In genomic region chr22:21624120-21624879, GRCh38 we compare ENCODE assay signal across 1 cellular context.
A peak's percentile ranks its signal among the peaks of the same experiment; 100 is the strongest.
TF ChIP-seq lines count a peak whose summit lies in the region.

No MANE protein-coding gene starts in this region.

TF ChIP-seq in K562, 482 proteins besides CTCF, POLR2A, EP300 and RAD21 (continues in another document):
- TF ChIP-seq MBD2 (IDR thresholded peaks at IDR 0.05; ENCODE audit: borderline replicate concordance, low read depth), result no peak
- no peak for TF ChIP-seq TBP (optimal IDR thresholded peaks at IDR 0.05; ENCODE audit: low read depth, low read length)
- peak in 1 of 2 experiments; percentile 69; a peak in 1 of 4 replicates for TF ChIP-seq TBL1XR1 (IDR thresholded peaks at IDR 0.05; ENCODE audit: low read length in 2 of 2)
- no peak for TF ChIP-seq ZNF212 (CRISPR knock-in tag; IDR thresholded peaks at IDR 0.05)
- no peak for TF ChIP-seq ESRRB (CRISPR knock-in tag; IDR thresholded peaks at IDR 0.05; ENCODE audit: borderline replicate concordance)
- peak; percentile 69 for TF ChIP-seq JUND (IDR thresholded peaks at IDR 0.05; ENCODE audit: borderline replicate concordance, low read depth, low read length)
- TF ChIP-seq JUND (tag; IDR thresholded peaks at IDR 0.05; ENCODE audit: borderline replicate concordance, low read depth, low read length), result no peak
- no peak for TF ChIP-seq ZBTB9 (CRISPR knock-in tag; IDR thresholded peaks at IDR 0.05)
- TF ChIP-seq MAFK (IDR thresholded peaks at IDR 0.05; ENCODE audit: low read length), result peak; percentile 26; the same call in 1 of the 2 replicates
- TF ChIP-seq TAL1 (IDR thresholded peaks at IDR 0.05), result no peak
- peak; percentile 56; the same call in 1 of the 2 replicates for TF ChIP-seq MYC (IDR thresholded peaks at IDR 0.05; ENCODE audit: low read depth, low read length)
- no peak for TF ChIP-seq MYC (CRISPR knock-in tag; IDR thresholded peaks at IDR 0.05; ENCODE audit: borderline replicate concordance, low read depth)
- TF ChIP-seq GTF2F1 (IDR thresholded peaks at IDR 0.05; ENCODE audit: low read depth, low read length), result 0 out of 2 replicates have a peak, but pooled peaks have one; percentile 2
- peak; percentile 20; the same call in 1 of the 2 replicates for TF ChIP-seq POLR2AphosphoS2 (IDR thresholded peaks at IDR 0.05; ENCODE audit: low read length)
- TF ChIP-seq RFX5 (IDR thresholded peaks at IDR 0.05; ENCODE audit: low read depth, low read length), result 0 out of 2 replicates have a peak, but pooled peaks have one; percentile 60
- no peak for TF ChIP-seq PHF21A (IDR thresholded peaks at IDR 0.05; ENCODE audit: borderline replicate concordance, low read depth)
- no peak for TF ChIP-seq ZFP91 (CRISPR knock-in tag; IDR thresholded peaks at IDR 0.05)
- no peak for TF ChIP-seq ID3 (CRISPR knock-in tag; IDR thresholded peaks at IDR 0.05)
- no peak for TF ChIP-seq ID3 (tag; IDR thresholded peaks at IDR 0.05)
- no peak for TF ChIP-seq RNF219 (CRISPR knock-in tag; IDR thresholded peaks at IDR 0.05)
- TF ChIP-seq SMAD1 (IDR thresholded peaks at IDR 0.05; ENCODE audit: low read depth, low read length, partially characterized antibody), result no peak
- TF ChIP-seq PYGO2 (tag; IDR thresholded peaks at IDR 0.05), result no peak
- TF ChIP-seq MAFF (IDR thresholded peaks at IDR 0.05; ENCODE audit: low read length), result peak; percentile 40
- TF ChIP-seq MEF2A (IDR thresholded peaks at IDR 0.05; ENCODE audit: control insufficient read depth, low read depth, low read length), result no peak
- TF ChIP-seq SMARCB1 (IDR thresholded peaks at IDR 0.05; ENCODE audit: insufficient read length, low read depth), result no peak
- no peak for TF ChIP-seq ZFP1 (CRISPR knock-in tag; IDR thresholded peaks at IDR 0.05)
- 0 out of 2 replicates have a peak, but pooled peaks have one; percentile 2 for TF ChIP-seq E2F1 (CRISPR knock-in tag; IDR thresholded peaks at IDR 0.05)
- no peak for TF ChIP-seq ZNF717 (CRISPR knock-in tag; IDR thresholded peaks at IDR 0.05)
- TF ChIP-seq DMBX1 (CRISPR knock-in tag; IDR thresholded peaks at IDR 0.05; ENCODE audit: borderline replicate concordance), result no peak
- TF ChIP-seq RAD51 (IDR thresholded peaks at IDR 0.05; ENCODE audit: borderline replicate concordance, low read depth), result no peak
- no peak for TF ChIP-seq KLF1 (tag; IDR thresholded peaks at IDR 0.05)
- TF ChIP-seq MAX (CRISPR knock-in tag; IDR thresholded peaks at IDR 0.05), result no peak
- no peak for TF ChIP-seq E2F3 (CRISPR knock-in tag; IDR thresholded peaks at IDR 0.05)
- no peak for TF ChIP-seq NR2C2 (CRISPR knock-in tag; IDR thresholded peaks at IDR 0.05)
- no peak for TF ChIP-seq NR2C2 (tag; IDR thresholded peaks at IDR 0.05)
- no peak for TF ChIP-seq ZNF830 (CRISPR knock-in tag; IDR thresholded peaks at IDR 0.05)
- TF ChIP-seq BRD4 (IDR thresholded peaks at IDR 0.05), result no peak
- TF ChIP-seq ZNF512 (tag; IDR thresholded peaks at IDR 0.05), result no peak
- peak; percentile 93 for TF ChIP-seq SMC3 (conservative IDR thresholded peaks at IDR 0.05; ENCODE audit: insufficient read depth, low read depth, low read length)
- no peak for TF ChIP-seq HIVEP1 (CRISPR knock-in tag; IDR thresholded peaks at IDR 0.05)
- TF ChIP-seq TGIF2 (CRISPR knock-in tag; IDR thresholded peaks at IDR 0.05), result no peak
- TF ChIP-seq BHLHE40 (IDR thresholded peaks at IDR 0.05; ENCODE audit: low read length), result peak; percentile 71
- TF ChIP-seq HCFC1 (IDR thresholded peaks at IDR 0.05; ENCODE audit: low read depth, low read length), result peak; percentile 62
- TF ChIP-seq ZNF318 (IDR thresholded peaks at IDR 0.05; ENCODE audit: borderline replicate concordance in 1 of 2, low read depth in 1 of 2), result no peak
